Comparison of ENCODE assay signal across 2 cellular contexts in genomic region chr1:6045110-6045502, GRCh38.
TF ChIP-seq lines count a peak whose summit lies in the region.

No MANE protein-coding gene starts in this region.

TF ChIP-seq in K562, 482 proteins besides CTCF, POLR2A, EP300 and RAD21:
- TF ChIP-seq IRF2 (CRISPR knock-in tag; IDR thresholded peaks at IDR 0.05) = no peak
- no peak for TF ChIP-seq POLR2G (IDR thresholded peaks at IDR 0.05; ENCODE audit: low read depth, low read length)
- TF ChIP-seq NR2C1 (IDR thresholded peaks at IDR 0.05) = no peak; the same call in none of the 2 replicates
- peak; percentile 88 for TF ChIP-seq NR2C1 (tag; IDR thresholded peaks at IDR 0.05)
- no peak for TF ChIP-seq IRF1 (CRISPR knock-in tag; IDR thresholded peaks at IDR 0.05; ENCODE audit: borderline replicate concordance)
- TF ChIP-seq CREM (IDR thresholded peaks at IDR 0.05; ENCODE audit: low read depth) = peak; percentile 33; the same call in 1 of the 2 replicates
- TF ChIP-seq MEIS2 (IDR thresholded peaks at IDR 0.05; ENCODE audit: partially characterized antibody) = peak; percentile 21
- no peak for TF ChIP-seq POU5F1 (IDR thresholded peaks at IDR 0.05; ENCODE audit: borderline replicate concordance, low read depth, low read length, partially characterized antibody)
- peak; percentile 63; the same call in 1 of the 2 replicates for TF ChIP-seq JUND (IDR thresholded peaks at IDR 0.05; ENCODE audit: borderline replicate concordance, low read depth, low read length)
- no peak for TF ChIP-seq JUND (tag; IDR thresholded peaks at IDR 0.05; ENCODE audit: borderline replicate concordance, low read depth, low read length)
- no peak for TF ChIP-seq PYGO2 (tag; IDR thresholded peaks at IDR 0.05)
- no peak for TF ChIP-seq SAFB2 (IDR thresholded peaks at IDR 0.05; ENCODE audit: borderline replicate concordance, low read depth, low read length, severe bottlenecking)
- TF ChIP-seq SPI1 (IDR thresholded peaks at IDR 0.05; ENCODE audit: borderline replicate concordance, low read depth, low read length) = no peak
- TF ChIP-seq NR2C2 (CRISPR knock-in tag; IDR thresholded peaks at IDR 0.05) = no peak
- peak; percentile 75 for TF ChIP-seq NR2C2 (tag; IDR thresholded peaks at IDR 0.05)
- TF ChIP-seq ELF1 (tag; IDR thresholded peaks at IDR 0.05) = no peak
- no peak for TF ChIP-seq ARNT (IDR thresholded peaks at IDR 0.05)
- peak; percentile 66 for TF ChIP-seq ATF3 (IDR thresholded peaks at IDR 0.05)
- TF ChIP-seq ATF3 (CRISPR knock-in tag; conservative IDR thresholded peaks at IDR 0.05) = no peak
- TF ChIP-seq ATF7 (IDR thresholded peaks at IDR 0.05) = 0 out of 2 replicates have a peak, but pooled peaks have one; percentile 25
- TF ChIP-seq PML (IDR thresholded peaks at IDR 0.05; ENCODE audit: low read length) = no peak
- TF ChIP-seq ZFP1 (CRISPR knock-in tag; IDR thresholded peaks at IDR 0.05) = no peak
- TF ChIP-seq TARDBP (IDR thresholded peaks at IDR 0.05) = no peak

TF ChIP-seq in HepG2, 621 proteins besides CTCF, POLR2A, EP300 and RAD21:
- TF ChIP-seq KDM5B (CRISPR knock-in tag; IDR thresholded peaks at IDR 0.05; ENCODE audit: borderline replicate concordance) (no peak), NR2F6 (IDR thresholded peaks at IDR 0.05) (peak; percentile 67), NR2F6 (CRISPR knock-in tag; IDR thresholded peaks at IDR 0.05) (peak; percentile 55), ZNF367 (CRISPR knock-in tag; IDR thresholded peaks at IDR 0.05; ENCODE audit: borderline replicate concordance) (no peak), ZNF296 (CRISPR knock-in tag; conservative IDR thresholded peaks at IDR 0.05) (no peak), ZNF616 (CRISPR knock-in tag; IDR thresholded peaks at IDR 0.05; ENCODE audit: low read depth) (no peak), YEATS2 (CRISPR knock-in tag; IDR thresholded peaks at IDR 0.05; ENCODE audit: borderline replicate concordance) (no peak), KAT8 (CRISPR knock-in tag; IDR thresholded peaks at IDR 0.05) (no peak), JARID2 (CRISPR knock-in tag; IDR thresholded peaks at IDR 0.05; ENCODE audit: insufficient replicate concordance) (no peak), EZH2 (conservative IDR thresholded peaks at IDR 0.05; ENCODE audit: low read depth, low read length) (no peak), ZNF510 (CRISPR knock-in tag; IDR thresholded peaks at IDR 0.05; ENCODE audit: low read depth) (no peak), PREB (CRISPR knock-in tag; IDR thresholded peaks at IDR 0.05) (no peak), SNAPC4 (CRISPR knock-in tag; IDR thresholded peaks at IDR 0.05) (no peak), HOXA3 (CRISPR knock-in tag; IDR thresholded peaks at IDR 0.05) (no peak), ELF4 (CRISPR knock-in tag; IDR thresholded peaks at IDR 0.05; ENCODE audit: borderline replicate concordance) (no peak), CEBPB (IDR thresholded peaks at IDR 0.05; ENCODE audit: borderline replicate concordance, low read depth, low read length) (no peak), GPN1 (CRISPR knock-in tag; IDR thresholded peaks at IDR 0.05; ENCODE audit: borderline replicate concordance) (no peak), ZNF280D (CRISPR knock-in tag; IDR thresholded peaks at IDR 0.05) (no peak), ZSCAN5A (CRISPR knock-in tag; IDR thresholded peaks at IDR 0.05; ENCODE audit: borderline replicate concordance) (no peak), ZMYM4 (CRISPR knock-in tag; IDR thresholded peaks at IDR 0.05) (no peak), NCOA1 (CRISPR knock-in tag; IDR thresholded peaks at IDR 0.05) (no peak), NR2F1 (CRISPR knock-in tag; IDR thresholded peaks at IDR 0.05) (0 out of 4 replicates have a peak, but pooled peaks of 1 of the 2 experiments have one; percentile 11), BRD4 (CRISPR knock-in tag; IDR thresholded peaks at IDR 0.05) (no peak), MLX (CRISPR knock-in tag; IDR thresholded peaks at IDR 0.05) (no peak), ZNF780A (CRISPR knock-in tag; IDR thresholded peaks at IDR 0.05) (no peak), GABPA (IDR thresholded peaks at IDR 0.05; ENCODE audit: low read depth, low read length) (no peak), GABPA (CRISPR knock-in tag; IDR thresholded peaks at IDR 0.05; ENCODE audit: low read depth) (peak; percentile 61; the same call in 1 of the 2 replicates), ZNF143 (CRISPR knock-in tag; IDR thresholded peaks at IDR 0.05) (no peak), NR2C2 (CRISPR knock-in tag; IDR thresholded peaks at IDR 0.05; ENCODE audit: borderline replicate concordance) (peak; percentile 81), HOXA7 (CRISPR knock-in tag; IDR thresholded peaks at IDR 0.05) (no peak), CBX5 (CRISPR knock-in tag; IDR thresholded peaks at IDR 0.05; ENCODE audit: borderline replicate concordance) (no peak), MYC (CRISPR knock-in tag; IDR thresholded peaks at IDR 0.05; ENCODE audit: borderline replicate concordance) (no peak), CREB1 (IDR thresholded peaks at IDR 0.05) (0 out of 2 replicates have a peak, but pooled peaks have one; percentile 41), CREB1 (CRISPR knock-in tag; IDR thresholded peaks at IDR 0.05) (peak; percentile 51), ZNF646 (CRISPR knock-in tag; IDR thresholded peaks at IDR 0.05) (no peak), SPEN (CRISPR knock-in tag; IDR thresholded peaks at IDR 0.05; ENCODE audit: low read depth) (peak; percentile 8; the same call in 1 of the 2 replicates), ZNF331 (CRISPR knock-in tag; IDR thresholded peaks at IDR 0.05) (peak; percentile 55; the same call in 1 of the 2 replicates)
